Comparison of ENCODE assay signal across 15 cellular contexts in the genomic region with DNA sequence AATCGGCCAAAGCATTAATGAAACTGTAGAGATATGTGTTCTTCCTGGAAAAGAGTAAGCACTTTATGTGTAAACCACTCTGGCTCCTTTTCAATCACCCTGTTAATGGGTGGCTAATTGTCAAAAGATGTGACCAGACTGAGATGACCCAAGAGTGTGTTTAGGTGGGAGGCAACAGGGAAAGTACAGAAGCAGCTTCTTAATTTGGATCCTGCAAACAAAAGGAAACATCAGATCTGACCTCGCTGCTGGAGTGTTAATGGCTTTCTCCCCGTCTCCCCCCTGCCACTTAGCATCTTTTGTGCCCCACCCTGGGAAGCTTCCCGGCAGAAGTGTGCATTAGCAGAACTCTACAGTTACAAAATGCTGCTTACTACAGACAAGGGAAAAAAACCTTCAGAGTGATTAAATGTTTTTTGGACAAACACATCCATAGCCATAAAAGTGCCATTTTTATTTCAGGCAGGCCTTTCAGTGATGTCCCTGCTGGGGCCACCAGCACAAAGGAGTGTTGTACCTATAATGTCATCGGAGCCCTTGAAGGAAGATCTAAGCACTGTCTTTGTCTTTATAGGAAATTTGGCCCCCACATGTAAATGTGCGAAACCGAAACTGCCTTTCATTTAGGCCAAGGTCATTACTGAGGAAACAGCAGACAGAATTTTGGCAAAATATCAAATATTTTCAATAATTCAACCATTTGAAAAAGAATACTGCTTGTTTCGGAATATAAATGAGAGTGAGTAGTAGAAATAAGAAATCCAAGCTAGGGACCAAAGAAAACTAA.
A peak's percentile ranks its signal among the peaks of the same experiment; 100 is the strongest.
DNase-seq lines count a peak whose midpoint lies in the region; ATAC-seq and TF ChIP-seq lines count a peak whose summit lies in the region.
"Had no signal": no experiment of that assay in that cellular context is flagged by ENCODE, and none has a peak within 500 bp of the region (broad histone marks: within the 10 kb centered on the region; RNA-seq: fewer than 3 reads in every experiment).

No MANE protein-coding gene starts in this region.

- H3K27me3 Mint-ChIP-seq in mesothelial cell of epicardium (ENCODE audit: low read depth), result peaks cover 6% of the 10 kb centered on the region

- H3K27me3 ChIP-seq in body of pancreas, result no peaks in the 10 kb centered on the region
- H3K27me3 ChIP-seq in effector memory CD4-positive, alpha-beta T cell (replicated peaks; ENCODE audit: control insufficient read depth, insufficient read depth, low read length, poor library complexity, severe bottlenecking), result no peaks in the 10 kb centered on the region

- peaks cover 22% of the 10 kb centered on the region for H3K4me1 Mint-ChIP-seq in mesothelial cell of epicardium
- H3K4me1 Mint-ChIP-seq: natural killer cell had no signal

- WGBS in body of pancreas, 2 donors, result 31% methylated on average over 8 of the region's 8 CpGs

- no peak for TF ChIP-seq POLR2A in body of pancreas (IDR thresholded peaks at IDR 0.05)

- no peaks in the 10 kb centered on the region for H3K9me3 Mint-ChIP-seq in mesothelial cell of epicardium

- intact Hi-C loops in body of pancreas (cut with DNase I), result no loop called here

- DNase-seq in NCI-H187 (lab: John Stamatoyannopoulos, UW) (peak; percentile 40 to 64), body of pancreas (peak; percentile 15 to 42 (median 24)), mesothelial cell of epicardium (ENCODE audit: low spot score in 2 of 2, unreplicated experiment in 2 of 2) (no peak), T-helper 1 cell (no peak), SW480 (ENCODE audit: low spot score) (no peak)
- DNase-seq in activated CD8-positive, alpha-beta memory T cell treated with anti-CD3 and anti-CD28 coated beads, Interleukin-2, amount 50 U/mL, for 4 hours, result no peak
- no peak for DNase-seq in effector memory CD4-positive, alpha-beta T cell
- DNase-seq: activated gamma-delta T cell, EL, foreskin melanocyte, Kasumi-1, mammary epithelial cell, natural killer cell had no signal

- peak; percentile 67 for ATAC-seq in GM18511 (IDR thresholded peaks at IDR 0.05; ENCODE audit: unreplicated experiment)
- peak; percentile 13 for ATAC-seq in body of pancreas
- ATAC-seq: activated CD4-positive, CD25-positive, alpha-beta regulatory T cell treated with anti-CD3 and anti-CD28 coated beads, Interleukin-2, amount 50 U/mL, for 24 hours; natural killer cell had no signal

- H3K27ac Mint-ChIP-seq in mesothelial cell of epicardium, result peak overlapping the region; percentile 18
- H3K27ac Mint-ChIP-seq: natural killer cell had no signal

- peaks cover 74% of the 10 kb centered on the region for H3K4me1 ChIP-seq in body of pancreas
- no peaks in the 10 kb centered on the region for H3K4me1 ChIP-seq in effector memory CD4-positive, alpha-beta T cell (ENCODE audit: control insufficient read depth, insufficient read depth, low read length, poor library complexity, severe bottlenecking)

- no peaks in the 10 kb centered on the region for H3K36me3 Mint-ChIP-seq in mesothelial cell of epicardium
- H3K36me3 Mint-ChIP-seq: natural killer cell had no signal

- peak overlapping the region; percentile 64 to 95 (median 83) for H3K27ac ChIP-seq in body of pancreas
- no peak overlapping the region for H3K27ac ChIP-seq in effector memory CD4-positive, alpha-beta T cell (ENCODE audit: insufficient read depth, low read length, poor library complexity, severe bottlenecking)

- TF ChIP-seq CTCF in body of pancreas (IDR thresholded peaks at IDR 0.05) (no peak), mesothelial cell of epicardium (IDR thresholded peaks at IDR 0.05; ENCODE audit: unreplicated experiment) (no peak)

- H3K4me3 Mint-ChIP-seq in mesothelial cell of epicardium, result no peak overlapping the region
- H3K4me3 Mint-ChIP-seq: natural killer cell had no signal

- no peak overlapping the region for H3K4me3 ChIP-seq in body of pancreas
- H3K4me3 ChIP-seq in effector memory CD4-positive, alpha-beta T cell (ENCODE audit: insufficient read depth, low read depth, low read length, poor library complexity, severe bottlenecking), result no peak overlapping the region

- H3K9me3 ChIP-seq in body of pancreas, result no peaks in the 10 kb centered on the region
- no peaks in the 10 kb centered on the region for H3K9me3 ChIP-seq in effector memory CD4-positive, alpha-beta T cell (ENCODE audit: control insufficient read depth, low read length)

- H3K36me3 ChIP-seq in body of pancreas (replicated peaks in 1 of 2; ENCODE audit: insufficient read depth in 1 of 2, low read depth in 2 of 2), result no peaks in the 10 kb centered on the region
- H3K36me3 ChIP-seq in effector memory CD4-positive, alpha-beta T cell (ENCODE audit: control insufficient read depth, insufficient read depth, low read length), result no peaks in the 10 kb centered on the region

Comparison
In these comparisons a context has a peak if more than half of its experiments do, and no peak if none do; other contexts are left out.
1. DNase-seq: peak in NCI-H187 (2 of 2) and body of pancreas (4 of 4); none in mesothelial cell of epicardium (0 of 2), T-helper 1 cell (0 of 5), SW480 (single experiment), activated CD8-positive, alpha-beta memory T cell treated with anti-CD3 and anti-CD28 coated beads, Interleukin-2, amount 50 U/mL, for 4 hours (single experiment) and effector memory CD4-positive, alpha-beta T cell (0 of 3).